ENCODE assay signal across 10 cellular contexts in genomic region chr22:39526736-39527171, GRCh38.
DNase-seq lines count a peak whose midpoint lies in the region; ATAC-seq and TF ChIP-seq lines count a peak whose summit lies in the region.
"Had no signal": no experiment of that assay in that cellular context is flagged by ENCODE, and none has a peak within 500 bp of the region (broad histone marks: within the 10 kb centered on the region; RNA-seq: fewer than 3 reads in every experiment).

No MANE protein-coding gene starts in this region.

- H3K9ac ChIP-seq in DND-41 (ENCODE audit: low read depth, low read length), result no peak overlapping the region

- peaks cover 72% of the 10 kb centered on the region for H4K20me1 ChIP-seq in DND-41 (ENCODE audit: insufficient read depth, low read length)

- peaks cover 80% of the 10 kb centered on the region for H3K36me3 ChIP-seq in DND-41 (ENCODE audit: insufficient read depth, low read length)

- no peaks in the 10 kb centered on the region for H3K27me3 ChIP-seq in DND-41 (ENCODE audit: insufficient read depth, low read length, poor library complexity)

- no peak for TF ChIP-seq CTCF in DND-41 (IDR thresholded peaks at IDR 0.05; ENCODE audit: borderline replicate concordance, extremely low read depth, low read length, poor library complexity, severe bottlenecking)
- TF ChIP-seq CTCF in nephron (IDR thresholded peaks at IDR 0.05; ENCODE audit: unreplicated experiment in 3 of 3), result no peak
- TF ChIP-seq CTCF in GM20000 (IDR thresholded peaks at IDR 0.05; ENCODE audit: extremely low read depth, missing control alignments), result no peak

- H3K9me3 ChIP-seq in DND-41 (ENCODE audit: insufficient read depth, low read length, severe bottlenecking), result no peaks in the 10 kb centered on the region

- DNase-seq in DND-41, result peak; percentile 40
- peak; percentile 67 for DNase-seq in KBM-7
- peak; percentile 69 for DNase-seq in activated CD8-positive, alpha-beta memory T cell treated with anti-CD3 and anti-CD28 coated beads, Interleukin-2, amount 50 U/mL, for 48 hours
- no peak for DNase-seq in GM20000 (ENCODE audit: low spot score)
- no peak for DNase-seq in NCI-H2171 treated with DMSO at 0.1 percent for 48 hours (lab: John Stamatoyannopoulos, UW)

- H3K36me3 Mint-ChIP-seq in nephron (ENCODE audit: low read depth), result peaks cover 50% of the 10 kb centered on the region

- no peak overlapping the region for H3K27ac ChIP-seq in DND-41 (ENCODE audit: low read length)

- ATAC-seq in DND-41 (ENCODE audit: insufficient read depth, low read depth), result peak; percentile 4; the same call in 1 of the 3 replicates
- ATAC-seq in HG03432 (IDR thresholded peaks at IDR 0.05; ENCODE audit: unreplicated experiment), result no peak
- ATAC-seq in HG03159 (IDR thresholded peaks at IDR 0.05; ENCODE audit: unreplicated experiment), result no peak
- ATAC-seq: Panc1 had no signal

- in situ Hi-C loops in KBM-7 (cut with MboI; ENCODE audit: low pct_unique_long_range_greater_than_20kb, low sequenced_read_pairs), result loop anchor here (25.0 kb wide), 1 partner anchor 811 kb away; the partner anchor contains the start of gene ADSL

- H3K4me1 ChIP-seq in DND-41 (ENCODE audit: insufficient read depth, low read length), result peaks cover 63% of the 10 kb centered on the region

- no peak overlapping the region for H3K4me3 ChIP-seq in DND-41 (ENCODE audit: low read depth in 1 of 2, low read length in 2 of 2)
- H3K4me3 ChIP-seq: skin epidermis had no signal

- H3K4me2 ChIP-seq in DND-41 (ENCODE audit: insufficient read depth, low read length), result no peak overlapping the region

- H3K4me3 Mint-ChIP-seq in nephron, result no peak overlapping the region

- no peaks in the 10 kb centered on the region for H3K9me3 Mint-ChIP-seq in nephron

- peaks cover 81% of the 10 kb centered on the region for H3K79me2 ChIP-seq in DND-41 (ENCODE audit: insufficient read depth, low read length)

- peaks cover 3% of the 10 kb centered on the region for H3K27me3 Mint-ChIP-seq in nephron (ENCODE audit: low read depth)

- no peak overlapping the region for H2AFZ ChIP-seq in DND-41 (ENCODE audit: low read depth, low read length)

- peak overlapping the region in 2 of 3 experiments; percentile 48 to 80 for H3K27ac Mint-ChIP-seq in nephron

- peaks cover 81% of the 10 kb centered on the region for H3K4me1 Mint-ChIP-seq in nephron

Comparison
In these comparisons a context has a peak if more than half of its experiments do, and no peak if none do; other contexts are left out.
1. DNase-seq: peak in DND-41 (single experiment), KBM-7 (single experiment) and activated CD8-positive, alpha-beta memory T cell treated with anti-CD3 and anti-CD28 coated beads, Interleukin-2, amount 50 U/mL, for 48 hours (single experiment); none in GM20000 (single experiment) and NCI-H2171 treated with DMSO at 0.1 percent for 48 hours (single experiment).